ENCODE assay signal across 20 cellular contexts in genomic region chr2:3466482-3466863, GRCh38. TPM values are rescaled to one million over a fixed set of nuclear protein-coding genes. Genes with fewer than 3 reads are reported as not detected.
A peak's percentile ranks its signal among the peaks of the same experiment; 100 is the strongest.
DNase-seq lines count a peak whose midpoint lies in the region; ATAC-seq and TF ChIP-seq lines count a peak whose summit lies in the region.
"Had no signal": no experiment of that assay in that cellular context is flagged by ENCODE, and none has a peak within 500 bp of the region (broad histone marks: within the 10 kb centered on the region; RNA-seq: fewer than 3 reads in every experiment).

No MANE protein-coding gene starts in this region.

- ATAC-seq in heart left ventricle (no peak), gastrocnemius medialis (no peak), HG02981 (IDR thresholded peaks at IDR 0.05; ENCODE audit: unreplicated experiment) (no peak), HG02938 (IDR thresholded peaks at IDR 0.05; ENCODE audit: unreplicated experiment) (no peak), HG02798 (IDR thresholded peaks at IDR 0.05; ENCODE audit: poor library complexity, unreplicated experiment) (no peak)
- ATAC-seq: naive thymus-derived CD8-positive, alpha-beta T cell had no signal

- no peak for TF ChIP-seq CTCF in RWPE1 (conservative IDR thresholded peaks at IDR 0.05; ENCODE audit: low read depth)
- TF ChIP-seq CTCF in heart left ventricle (IDR thresholded peaks at IDR 0.05): no peak
- no peak for TF ChIP-seq CTCF in gastrocnemius medialis (IDR thresholded peaks at IDR 0.05 in 4 of 5, conservative IDR thresholded peaks at IDR 0.05 in 1 of 5)

- intact Hi-C loops in heart left ventricle (cut with DNase I): loop anchor here in 3 of 10 donors (5.0 to 10.0 kb wide), 2 partner anchors 71 to 92 kb away; partner anchors contain the start of genes EIPR1 (in 2 of the 3) and TRAPPC12 (in 2 of the 3)
- intact Hi-C loops in gastrocnemius medialis (cut with DNase I; ENCODE audit: low total_unique reads): no loop called here

- H3K4me1 ChIP-seq in ACC112 (ENCODE audit: control insufficient read depth, insufficient read depth, low read length, unreplicated experiment): peaks cover 55% of the 10 kb centered on the region
- peaks cover 9 to 57% (median 40%) of the 10 kb centered on the region in 12 donors for H3K4me1 ChIP-seq in heart left ventricle
- H3K4me1 ChIP-seq in gastrocnemius medialis: peaks cover 28 to 45% of the 10 kb centered on the region in 2 donors
- H3K4me1 ChIP-seq: body of pancreas had no signal

- in situ Hi-C loops in gastrocnemius medialis (cut with MboI; ENCODE audit: low sequenced_read_pairs in 4 of 4): no loop called here

- POLR2A ChIA-PET in RWPE1 (lab: Yijun Ruan, JAX; ENCODE audit: low non-redundant PET): no interaction called here

- no peak overlapping the region for H2AFZ ChIP-seq in ACC112 (ENCODE audit: low read length, unreplicated experiment)
- H2AFZ ChIP-seq: parathyroid adenoma had no signal

- peaks cover 18% of the 10 kb centered on the region; the same call in 1 of the 2 replicates for H3K36me3 ChIP-seq in ACC112 (ENCODE audit: insufficient read depth, low read length)
- peaks cover 0 to 83% (median 47%) of the 10 kb centered on the region in 9 donors for H3K36me3 ChIP-seq in heart left ventricle
- peaks cover 0 to 20% of the 10 kb centered on the region in 2 donors for H3K36me3 ChIP-seq in gastrocnemius medialis

- no peak for DNase-seq in RWPE1 (ENCODE audit: low spot score)
- peak in 2 of 5 donors; percentile 24 to 58 for DNase-seq in heart left ventricle
- DNase-seq in gastrocnemius medialis: peak in 1 of 2 donors; percentile 14
- DNase-seq in NCI-H2227 treated with DMSO at 0.1 percent for 48 hours (lab: John Stamatoyannopoulos, UW): no peak
- DNase-seq: activated naive CD4-positive, alpha-beta T cell treated with Interleukin-2 at 50 U/mL for 16 hours; CD4-positive, alpha-beta T cell; DMS79 treated with DMSO at 0.1 percent for 48 hours; MM.1S; NCI-H187 treated with DMSO at 0.1 percent for 48 hours; NCI-H510A treated with DMSO at 0.1 percent for 48 hours; SHP77; stimulated activated CD4-positive, alpha-beta T cell treated with anti-CD3 and anti-CD28 coated beads, Interleukin-12 subunit alpha, Interleukin-12 subunit beta, amount 100 ng/mL, for 4 hours had no signal

- CTCF ChIA-PET in RWPE1 (lab: Yijun Ruan, JAX): interaction anchor here (0.6 to 0.7 kb wide), 2 partner anchors 10 to 96 kb away, joined by 5 read pairs; no protein-coding TSS in a partner anchor

- 90 to 94% (median 92%) methylated on average over 2 to 9 of the region's 9 CpGs for WGBS in heart left ventricle, 4 donors

- H3K27me3 ChIP-seq in ACC112 (ENCODE audit: insufficient read depth, low read length) (no peaks in the 10 kb centered on the region), heart left ventricle (no peaks in the 10 kb centered on the region), gastrocnemius medialis (no peaks in the 10 kb centered on the region)
- H3K27me3 ChIP-seq: body of pancreas had no signal

- H3K4me3 ChIP-seq in ACC112 (ENCODE audit: low read depth, low read length) (no peak overlapping the region), heart left ventricle (no peak overlapping the region), gastrocnemius medialis (no peak overlapping the region)
- H3K4me3 ChIP-seq: body of pancreas had no signal

- no peak for TF ChIP-seq POLR2A in heart left ventricle (IDR thresholded peaks at IDR 0.05)
- no peak for TF ChIP-seq POLR2A in gastrocnemius medialis (IDR thresholded peaks at IDR 0.05)

- no peaks in the 10 kb centered on the region for H3K79me2 ChIP-seq in ACC112 (ENCODE audit: control insufficient read depth, insufficient read depth, low read length, unreplicated experiment)
- H3K79me2 ChIP-seq: parathyroid adenoma had no signal

- H3K27ac ChIP-seq in ACC112 (ENCODE audit: low read depth, low read length) (peak overlapping the region; percentile 96), RWPE1 (peak overlapping the region; percentile 98), heart left ventricle (peak overlapping the region; percentile 30 to 95 (median 74)), gastrocnemius medialis (peak overlapping the region; percentile 74 to 94 (median 82))
- H3K27ac ChIP-seq: parathyroid adenoma, VCaP had no signal

- H3K9me3 ChIP-seq in heart left ventricle: no peaks in the 10 kb centered on the region
- H3K9me3 ChIP-seq in gastrocnemius medialis: no peaks in the 10 kb centered on the region
- H3K9me3 ChIP-seq: body of pancreas had no signal

RNA-seq across cellular contexts. Expression of gene ADI1, which starts 52.9 kb away (rescaled TPM):
- 100 to 1,000 TPM in 8 of 9 donors, 10 to 100 TPM in 1; 94.6 to 200 (median 172) TPM for total RNA-seq in heart left ventricle
- 100 to 1,000 TPM in 1 of 2 donors, 10 to 100 TPM in 1; 69.2 to 139 TPM for polyA plus RNA-seq in heart left ventricle
- 10 to 100 TPM; 40.2 to 98.6 (median 92.3) TPM for total RNA-seq in gastrocnemius medialis
